In the genomic region with DNA sequence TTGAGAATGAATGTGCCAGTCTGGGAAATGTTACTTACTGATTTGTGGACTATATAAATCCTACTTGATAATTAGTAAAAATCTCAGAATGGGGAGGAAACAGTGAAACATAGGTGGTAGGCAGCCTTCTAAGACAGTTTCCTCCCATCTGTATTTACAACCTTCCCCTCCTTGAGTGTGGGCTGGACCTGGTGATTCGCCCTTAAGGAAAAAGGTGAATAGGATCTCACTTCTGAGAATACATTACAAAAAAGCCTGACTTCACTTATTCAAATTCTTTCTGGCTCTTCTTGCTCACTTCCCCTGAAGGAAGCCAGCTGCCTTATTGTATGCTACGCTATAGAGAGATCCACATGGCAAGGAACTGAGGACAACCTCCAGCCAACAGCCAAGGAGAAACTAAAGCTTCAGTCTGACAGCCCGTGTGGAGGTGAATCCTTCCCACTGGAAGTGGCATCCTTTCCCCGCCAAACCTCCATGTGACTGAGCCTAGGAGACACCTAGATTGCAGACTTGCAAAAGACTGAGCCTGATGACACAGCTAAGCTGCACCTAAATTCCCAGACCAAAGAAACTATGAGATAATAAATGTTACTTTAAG, we compare ENCODE assay signal across 1 cellular context.
TF ChIP-seq lines count a peak whose summit lies in the region.

No MANE protein-coding gene starts in this region.

TF ChIP-seq in H1, 55 proteins besides CTCF, POLR2A, EP300 and RAD21:
- no peak for TF ChIP-seq TBP (IDR thresholded peaks at IDR 0.05; ENCODE audit: low read depth, low read length)
- no peak for TF ChIP-seq CBX8 (IDR thresholded peaks at IDR 0.05; ENCODE audit: borderline replicate concordance, low read depth, low read length)
- TF ChIP-seq FOSL1 (IDR thresholded peaks at IDR 0.05; ENCODE audit: insufficient read depth, low read depth, low read length) = no peak
- TF ChIP-seq, protein P1, sequence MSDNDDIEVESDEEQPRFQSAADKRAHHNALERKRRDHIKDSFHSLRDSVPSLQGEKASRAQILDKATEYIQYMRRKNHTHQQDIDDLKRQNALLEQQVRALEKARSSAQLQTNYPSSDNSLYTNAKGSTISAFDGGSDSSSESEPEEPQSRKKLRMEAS (IDR thresholded peaks at IDR 0.05) = peak; percentile 39; the same call in 1 of the 2 replicates
- no peak for TF ChIP-seq RBBP5 (IDR thresholded peaks at IDR 0.05; ENCODE audit: borderline replicate concordance, low read depth, low read length)
- TF ChIP-seq, protein P2, sequence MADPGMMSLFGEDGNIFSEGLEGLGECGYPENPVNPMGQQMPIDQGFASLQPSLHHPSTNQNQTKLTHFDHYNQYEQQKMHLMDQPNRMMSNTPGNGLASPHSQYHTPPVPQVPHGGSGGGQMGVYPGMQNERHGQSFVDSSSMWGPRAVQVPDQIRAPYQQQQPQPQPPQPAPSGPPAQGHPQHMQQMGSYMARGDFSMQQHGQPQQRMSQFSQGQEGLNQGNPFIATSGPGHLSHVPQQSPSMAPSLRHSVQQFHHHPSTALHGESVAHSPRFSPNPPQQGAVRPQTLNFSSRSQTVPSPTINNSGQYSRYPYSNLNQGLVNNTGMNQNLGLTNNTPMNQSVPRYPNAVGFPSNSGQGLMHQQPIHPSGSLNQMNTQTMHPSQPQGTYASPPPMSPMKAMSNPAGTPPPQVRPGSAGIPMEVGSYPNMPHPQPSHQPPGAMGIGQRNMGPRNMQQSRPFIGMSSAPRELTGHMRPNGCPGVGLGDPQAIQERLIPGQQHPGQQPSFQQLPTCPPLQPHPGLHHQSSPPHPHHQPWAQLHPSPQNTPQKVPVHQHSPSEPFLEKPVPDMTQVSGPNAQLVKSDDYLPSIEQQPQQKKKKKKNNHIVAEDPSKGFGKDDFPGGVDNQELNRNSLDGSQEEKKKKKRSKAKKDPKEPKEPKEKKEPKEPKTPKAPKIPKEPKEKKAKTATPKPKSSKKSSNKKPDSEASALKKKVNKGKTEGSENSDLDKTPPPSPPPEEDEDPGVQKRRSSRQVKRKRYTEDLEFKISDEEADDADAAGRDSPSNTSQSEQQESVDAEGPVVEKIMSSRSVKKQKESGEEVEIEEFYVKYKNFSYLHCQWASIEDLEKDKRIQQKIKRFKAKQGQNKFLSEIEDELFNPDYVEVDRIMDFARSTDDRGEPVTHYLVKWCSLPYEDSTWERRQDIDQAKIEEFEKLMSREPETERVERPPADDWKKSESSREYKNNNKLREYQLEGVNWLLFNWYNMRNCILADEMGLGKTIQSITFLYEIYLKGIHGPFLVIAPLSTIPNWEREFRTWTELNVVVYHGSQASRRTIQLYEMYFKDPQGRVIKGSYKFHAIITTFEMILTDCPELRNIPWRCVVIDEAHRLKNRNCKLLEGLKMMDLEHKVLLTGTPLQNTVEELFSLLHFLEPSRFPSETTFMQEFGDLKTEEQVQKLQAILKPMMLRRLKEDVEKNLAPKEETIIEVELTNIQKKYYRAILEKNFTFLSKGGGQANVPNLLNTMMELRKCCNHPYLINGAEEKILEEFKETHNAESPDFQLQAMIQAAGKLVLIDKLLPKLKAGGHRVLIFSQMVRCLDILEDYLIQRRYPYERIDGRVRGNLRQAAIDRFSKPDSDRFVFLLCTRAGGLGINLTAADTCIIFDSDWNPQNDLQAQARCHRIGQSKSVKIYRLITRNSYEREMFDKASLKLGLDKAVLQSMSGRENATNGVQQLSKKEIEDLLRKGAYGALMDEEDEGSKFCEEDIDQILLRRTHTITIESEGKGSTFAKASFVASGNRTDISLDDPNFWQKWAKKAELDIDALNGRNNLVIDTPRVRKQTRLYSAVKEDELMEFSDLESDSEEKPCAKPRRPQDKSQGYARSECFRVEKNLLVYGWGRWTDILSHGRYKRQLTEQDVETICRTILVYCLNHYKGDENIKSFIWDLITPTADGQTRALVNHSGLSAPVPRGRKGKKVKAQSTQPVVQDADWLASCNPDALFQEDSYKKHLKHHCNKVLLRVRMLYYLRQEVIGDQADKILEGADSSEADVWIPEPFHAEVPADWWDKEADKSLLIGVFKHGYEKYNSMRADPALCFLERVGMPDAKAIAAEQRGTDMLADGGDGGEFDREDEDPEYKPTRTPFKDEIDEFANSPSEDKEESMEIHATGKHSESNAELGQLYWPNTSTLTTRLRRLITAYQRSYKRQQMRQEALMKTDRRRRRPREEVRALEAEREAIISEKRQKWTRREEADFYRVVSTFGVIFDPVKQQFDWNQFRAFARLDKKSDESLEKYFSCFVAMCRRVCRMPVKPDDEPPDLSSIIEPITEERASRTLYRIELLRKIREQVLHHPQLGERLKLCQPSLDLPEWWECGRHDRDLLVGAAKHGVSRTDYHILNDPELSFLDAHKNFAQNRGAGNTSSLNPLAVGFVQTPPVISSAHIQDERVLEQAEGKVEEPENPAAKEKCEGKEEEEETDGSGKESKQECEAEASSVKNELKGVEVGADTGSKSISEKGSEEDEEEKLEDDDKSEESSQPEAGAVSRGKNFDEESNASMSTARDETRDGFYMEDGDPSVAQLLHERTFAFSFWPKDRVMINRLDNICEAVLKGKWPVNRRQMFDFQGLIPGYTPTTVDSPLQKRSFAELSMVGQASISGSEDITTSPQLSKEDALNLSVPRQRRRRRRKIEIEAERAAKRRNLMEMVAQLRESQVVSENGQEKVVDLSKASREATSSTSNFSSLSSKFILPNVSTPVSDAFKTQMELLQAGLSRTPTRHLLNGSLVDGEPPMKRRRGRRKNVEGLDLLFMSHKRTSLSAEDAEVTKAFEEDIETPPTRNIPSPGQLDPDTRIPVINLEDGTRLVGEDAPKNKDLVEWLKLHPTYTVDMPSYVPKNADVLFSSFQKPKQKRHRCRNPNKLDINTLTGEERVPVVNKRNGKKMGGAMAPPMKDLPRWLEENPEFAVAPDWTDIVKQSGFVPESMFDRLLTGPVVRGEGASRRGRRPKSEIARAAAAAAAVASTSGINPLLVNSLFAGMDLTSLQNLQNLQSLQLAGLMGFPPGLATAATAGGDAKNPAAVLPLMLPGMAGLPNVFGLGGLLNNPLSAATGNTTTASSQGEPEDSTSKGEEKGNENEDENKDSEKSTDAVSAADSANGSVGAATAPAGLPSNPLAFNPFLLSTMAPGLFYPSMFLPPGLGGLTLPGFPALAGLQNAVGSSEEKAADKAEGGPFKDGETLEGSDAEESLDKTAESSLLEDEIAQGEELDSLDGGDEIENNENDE (IDR thresholded peaks at IDR 0.05; ENCODE audit: insufficient replicate concordance, low read length) = no peak
- TF ChIP-seq, protein P3, sequence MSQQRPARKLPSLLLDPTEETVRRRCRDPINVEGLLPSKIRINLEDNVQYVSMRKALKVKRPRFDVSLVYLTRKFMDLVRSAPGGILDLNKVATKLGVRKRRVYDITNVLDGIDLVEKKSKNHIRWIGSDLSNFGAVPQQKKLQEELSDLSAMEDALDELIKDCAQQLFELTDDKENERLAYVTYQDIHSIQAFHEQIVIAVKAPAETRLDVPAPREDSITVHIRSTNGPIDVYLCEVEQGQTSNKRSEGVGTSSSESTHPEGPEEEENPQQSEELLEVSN (IDR thresholded peaks at IDR 0.05) = peak; percentile 59
